ENCODE assay signal across 9 cellular contexts in the genomic region with DNA sequence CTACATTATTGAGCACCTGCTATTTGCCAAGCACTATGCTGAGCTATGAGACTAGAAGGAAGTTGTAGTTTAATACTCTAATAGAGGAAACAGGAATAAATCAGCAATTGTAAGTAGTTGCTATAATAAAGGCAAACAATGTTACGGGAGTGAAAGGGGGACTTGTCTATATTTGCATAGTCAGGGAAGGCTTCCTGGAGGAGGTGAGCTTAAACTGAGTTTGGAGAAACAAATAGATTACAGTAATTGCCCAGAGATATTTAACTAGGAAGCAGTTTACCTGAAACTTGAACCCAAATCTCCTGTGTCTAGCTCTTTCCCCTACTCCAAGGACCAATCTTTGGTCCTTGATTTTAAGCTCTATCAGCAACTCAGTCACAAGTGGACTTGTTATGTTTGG. TPM values are rescaled to one million over a fixed set of nuclear protein-coding genes. Genes with fewer than 3 reads are reported as not detected.
"Had no signal": no experiment of that assay in that cellular context is flagged by ENCODE, and none has a peak within 500 bp of the region (broad histone marks: within the 10 kb centered on the region; RNA-seq: fewer than 3 reads in every experiment).

No MANE protein-coding gene starts in this region.

- FAIRE-seq: G401.6, GM12878, GM12891, GM12892, GM18507, GM19239 had no signal

- H3K4me3 ChIP-seq: GM12878 had no signal

- ATAC-seq: GM12878 had no signal

- DNase-seq: GDM1, GF-D8 had no signal

RNA-seq across cellular contexts. Expression of a gene that starts 2.1 kb away (rescaled TPM):
- total RNA-seq: G401 had no signal
